16 cellular contexts compared by ENCODE assay signal in genomic region chr21:41186763-41187536, GRCh38. TPM values are rescaled to one million over a fixed set of nuclear protein-coding genes. Genes with fewer than 3 reads are reported as not detected.
DNase-seq lines count a peak whose midpoint lies in the region; ATAC-seq and TF ChIP-seq lines count a peak whose summit lies in the region.
"Had no signal": no experiment of that assay in that cellular context is flagged by ENCODE, and none has a peak within 500 bp of the region (broad histone marks: within the 10 kb centered on the region; RNA-seq: fewer than 3 reads in every experiment).

No MANE protein-coding gene starts in this region.

- H2AFZ ChIP-seq in hepatocyte: no peak overlapping the region

- in situ Hi-C loops in GM13976 (cut with MboI; ENCODE audit: low sequenced_read_pairs, unreplicated experiment): no loop called here

- H3K9me3 ChIP-seq in right cardiac atrium (ENCODE audit: control insufficient read depth, low read length) (no peaks in the 10 kb centered on the region), heart right ventricle (peaks cover 0 to 13% (median 0%) of the 10 kb centered on the region in 11 donors), hepatocyte (ENCODE audit: low read depth) (no peaks in the 10 kb centered on the region), MG63 (peaks cover 2% of the 10 kb centered on the region; the same call in 1 of the 2 replicates)

- intact Hi-C loops in right cardiac atrium (cut with DNase I): no loop called here
- intact Hi-C loops in heart right ventricle (cut with DNase I): no loop called here

- DNase-seq in right cardiac atrium (no peak), heart right ventricle (no peak), NCI-H510A treated with DMSO at 0.1 percent for 48 hours (lab: John Stamatoyannopoulos, UW) (peak; percentile 54), hepatocyte (ENCODE audit: low spot score) (peak; percentile 19), GM13976 (ENCODE audit: low spot score) (no peak), MG63 (no peak)
- no peak for DNase-seq in stimulated activated CD4-positive, alpha-beta T cell treated with anti-CD3 and anti-CD28 coated beads, Interleukin-2, amount 100 ng/mL, for 48 hours
- DNase-seq: amniotic stem cell; CD8-positive, alpha-beta T cell; hippocampal formation; left cardiac atrium; NCI-H2107; nucleus accumbens; T-cell had no signal

- 84% methylated on average over 9 of the region's 9 CpGs for WGBS in right cardiac atrium
- WGBS in heart right ventricle, 2 donors: 88 to 89% methylated on average over 9 of the region's 9 CpGs
- WGBS in hepatocyte (ENCODE audit: low lambda C conversion rate, missing lambda C conversion rate): 89% methylated on average over 9 of the region's 9 CpGs

- H3K9me2 ChIP-seq in hepatocyte (replicated peaks; ENCODE audit: insufficient read depth): no peaks in the 10 kb centered on the region

- H4K20me1 ChIP-seq in hepatocyte (ENCODE audit: insufficient read depth, poor library complexity, severe bottlenecking): no peaks in the 10 kb centered on the region

- H3K79me2 ChIP-seq in hepatocyte: no peaks in the 10 kb centered on the region

- H3K4me1 ChIP-seq in right cardiac atrium (ENCODE audit: control insufficient read depth, insufficient read depth, low read length): peaks cover 3% of the 10 kb centered on the region
- peaks cover 0 to 23% (median 7%) of the 10 kb centered on the region in 9 donors for H3K4me1 ChIP-seq in heart right ventricle
- H3K4me1 ChIP-seq in hepatocyte (ENCODE audit: insufficient read depth): no peaks in the 10 kb centered on the region

- H3K4me3 ChIP-seq in right cardiac atrium (ENCODE audit: low read length): no peak overlapping the region
- H3K4me3 ChIP-seq in heart right ventricle: no peak overlapping the region
- no peak overlapping the region for H3K4me3 ChIP-seq in hepatocyte
- no peak overlapping the region for H3K4me3 ChIP-seq in MG63

- ATAC-seq in right cardiac atrium: peak; percentile 32 to 48
- ATAC-seq in heart right ventricle: no peak
- no peak for ATAC-seq in GM19455 (IDR thresholded peaks at IDR 0.05; ENCODE audit: unreplicated experiment)
- ATAC-seq: CD8-positive, alpha-beta T cell; left cardiac atrium; sciatic nerve; T-cell had no signal

- H3K27me3 ChIP-seq in right cardiac atrium (ENCODE audit: control insufficient read depth, insufficient read depth) (no peaks in the 10 kb centered on the region), heart right ventricle (no peaks in the 10 kb centered on the region), hepatocyte (no peaks in the 10 kb centered on the region), MG63 (no peaks in the 10 kb centered on the region)

- no peak overlapping the region for H3K27ac ChIP-seq in right cardiac atrium (ENCODE audit: low read length)
- H3K27ac ChIP-seq in heart right ventricle: no peak overlapping the region
- no peak overlapping the region for H3K27ac ChIP-seq in hepatocyte

- no peak overlapping the region for H3K4me2 ChIP-seq in hepatocyte

- TF ChIP-seq CTCF in heart right ventricle (IDR thresholded peaks at IDR 0.05) (no peak), hepatocyte (IDR thresholded peaks at IDR 0.05; ENCODE audit: poor library complexity) (no peak), GM13976 (IDR thresholded peaks at IDR 0.05; ENCODE audit: borderline replicate concordance, control extremely low read depth, extremely low read depth, insufficient read depth, missing control alignments) (no peak)

- H3K36me3 ChIP-seq in heart right ventricle (no peaks in the 10 kb centered on the region), hepatocyte (replicated peaks; ENCODE audit: insufficient read depth, low read depth) (no peaks in the 10 kb centered on the region), MG63 (peaks cover 20% of the 10 kb centered on the region)

RNA-seq across cellular contexts. Expression of gene BACE2, which starts 19.0 kb away (rescaled TPM):
- total RNA-seq in right cardiac atrium (10 to 100 TPM; 26.3 to 34.0 (median 27.5) TPM), heart right ventricle (10 to 100 TPM; 11.2 to 36.5 (median 15.1) TPM), hepatocyte (28.4 and 34.6 TPM in 2 replicates)
- polyA plus RNA-seq in right cardiac atrium (11.7 TPM), heart right ventricle (10 to 100 TPM in 1 of 2 donors, 1 to 10 TPM in 1; 4.5 to 19.7 TPM), hepatocyte (35.6 and 37.0 TPM in 2 replicates)
- total RNA-seq in MG63 (2014; rRNA removed; shearing (Covaris generic); ENCODE audit: low replicate concordance): 211 and 220 TPM in 2 replicates

Comparison
In these comparisons a context has a peak if more than half of its experiments do, and no peak if none do; other contexts are left out.
1. ATAC-seq: peak in right cardiac atrium (2 of 2); none in heart right ventricle (0 of 8) and GM19455 (single experiment).
2. DNase-seq: peak in NCI-H510A treated with DMSO at 0.1 percent for 48 hours (single experiment) and hepatocyte (single experiment); none in right cardiac atrium (0 of 3), heart right ventricle (0 of 2), GM13976 (single experiment), MG63 (single experiment) and stimulated activated CD4-positive, alpha-beta T cell treated with anti-CD3 and anti-CD28 coated beads, Interleukin-2, amount 100 ng/mL, for 48 hours (0 of 2).